Comparison of ENCODE assay signal across 1 cellular context in genomic region chr4:52704133-52704532, GRCh38.
TF ChIP-seq lines count a peak whose summit lies in the region.

No MANE protein-coding gene starts in this region.

TF ChIP-seq in GM23338, 12 proteins besides CTCF, POLR2A, EP300 and RAD21 (continued from another document):
- TF ChIP-seq ZNF462 (CRISPR knock-in tag; IDR thresholded peaks at IDR 0.05), result no peak
- no peak for TF ChIP-seq NANOG (IDR thresholded peaks at IDR 0.05; ENCODE audit: borderline replicate concordance)
